24 cellular contexts compared by ENCODE assay signal in genomic region chr1:82538876-82539275, GRCh38.
A peak's percentile ranks its signal among the peaks of the same experiment; 100 is the strongest.
DNase-seq lines count a peak whose midpoint lies in the region; ATAC-seq and TF ChIP-seq lines count a peak whose summit lies in the region.
"Had no signal": no experiment of that assay in that cellular context is flagged by ENCODE, and none has a peak within 500 bp of the region (broad histone marks: within the 10 kb centered on the region; RNA-seq: fewer than 3 reads in every experiment).

No MANE protein-coding gene starts in this region.

- H3K27ac ChIP-seq in RWPE2 (ENCODE audit: poor library complexity, severe bottlenecking) (no peak overlapping the region), smooth muscle cell (ENCODE audit: low read depth) (no peak overlapping the region)
- H3K27ac ChIP-seq: left ventricle myocardium inferior, neural progenitor cell, thyroid gland, WERI-Rb-1 had no signal

- no peak overlapping the region for H3K4me2 ChIP-seq in smooth muscle cell
- H3K4me2 ChIP-seq: neural progenitor cell had no signal

- no peak overlapping the region for H2AFZ ChIP-seq in smooth muscle cell (ENCODE audit: low read depth)
- H2AFZ ChIP-seq: neural progenitor cell had no signal

- H3K4me3 ChIP-seq in AG09309 (ENCODE audit: control insufficient read depth, low read depth, low read length) (no peak overlapping the region), RWPE2 (ENCODE audit: severe bottlenecking) (no peak overlapping the region), epithelial cell of esophagus (ENCODE audit: low read length) (no peak overlapping the region), smooth muscle cell (no peak overlapping the region)
- H3K4me3 ChIP-seq: left ventricle myocardium inferior, mucosa of descending colon, neural progenitor cell, thyroid gland had no signal

- H3K27me3 ChIP-seq in RWPE2 (ENCODE audit: insufficient read depth, poor library complexity, severe bottlenecking) (no peaks in the 10 kb centered on the region), smooth muscle cell (ENCODE audit: low read depth) (no peaks in the 10 kb centered on the region)
- H3K27me3 ChIP-seq: neural progenitor cell, thyroid gland had no signal

- no peaks in the 10 kb centered on the region for H3F3A ChIP-seq in smooth muscle cell (ENCODE audit: low read depth)

- H4K20me1 ChIP-seq in smooth muscle cell (ENCODE audit: low read depth): no peaks in the 10 kb centered on the region

- H3K9me3 ChIP-seq in RWPE2 (ENCODE audit: severe bottlenecking): no peaks in the 10 kb centered on the region
- H3K9me3 ChIP-seq in smooth muscle cell (replicated peaks; ENCODE audit: low read depth): no peaks in the 10 kb centered on the region
- H3K9me3 ChIP-seq: thyroid gland had no signal

- H3K4me1 ChIP-seq in RWPE2 (ENCODE audit: insufficient read depth, poor library complexity, severe bottlenecking) (no peaks in the 10 kb centered on the region), smooth muscle cell (ENCODE audit: low read depth) (no peaks in the 10 kb centered on the region)
- H3K4me1 ChIP-seq: left ventricle myocardium inferior, neural progenitor cell, thyroid gland had no signal

- TF ChIP-seq CTCF in AG09309 (IDR thresholded peaks at IDR 0.05; ENCODE audit: control insufficient read depth, insufficient read depth, low read depth, low read length, missing control alignments): no peak
- no peak for TF ChIP-seq CTCF in RWPE2 (IDR thresholded peaks at IDR 0.05; ENCODE audit: poor library complexity, severe bottlenecking)
- no peak for TF ChIP-seq CTCF in epithelial cell of esophagus (IDR thresholded peaks at IDR 0.05; ENCODE audit: insufficient read depth, low read depth, low read length, missing control alignments)
- TF ChIP-seq CTCF in smooth muscle cell (IDR thresholded peaks at IDR 0.05; ENCODE audit: borderline replicate concordance, insufficient read depth, poor library complexity, severe bottlenecking): no peak

- 0 out of 3 replicates have a peak, but pooled peaks have one; percentile 29 for ATAC-seq in RWPE2 (ENCODE audit: low read depth)
- no peak for ATAC-seq in HG03108 (IDR thresholded peaks at IDR 0.05; ENCODE audit: unreplicated experiment)
- ATAC-seq in stimulated activated naive CD8-positive, alpha-beta T cell treated with anti-CD3 and anti-CD28 coated beads, Interleukin-15, Interleukin-2, amounts not matched to agents 100 U/mL and 50 U/mL, for 24 hours: no peak
- ATAC-seq: activated T-cell treated with anti-CD3 and anti-CD28 coated beads, Interleukin-2, amount 50 U/mL, for 72 hours; effector memory CD8-positive, alpha-beta T cell; mucosa of descending colon; stimulated activated memory B cell treated with anti-CD40 and anti-IgM and Interleukin-4, amounts not matched to agents 10 μg/mL and 1 μg/mL and 100 μg/mL, for 72 hours had no signal

- no peaks in the 10 kb centered on the region for H3K79me2 ChIP-seq in smooth muscle cell (ENCODE audit: low read depth)

- DNase-seq in AG09309 (ENCODE audit: low read depth): peak; percentile 10
- no peak for DNase-seq in RWPE2 (ENCODE audit: low spot score)
- peak; percentile 20 for DNase-seq in epithelial cell of esophagus (ENCODE audit: low read depth)
- DNase-seq in kidney tubule cell (ENCODE audit: low spot score): peak; percentile 48
- no peak for DNase-seq in smooth muscle cell (lab: John Stamatoyannopoulos, UW; ENCODE audit: unreplicated experiment)
- no peak for DNase-seq in hypothalamus (lab: John Stamatoyannopoulos, UW)
- DNase-seq in stimulated activated naive CD8-positive, alpha-beta T cell treated with anti-CD3 and anti-CD28 coated beads, Interleukin-15, Interleukin-2, amounts not matched to agents 100 U/mL and 50 U/mL, for 24 hours: no peak
- DNase-seq: activated CD4-positive, alpha-beta memory T cell treated with anti-CD3 and anti-CD28 coated beads for 36 hours; activated T-cell treated with anti-CD3 and anti-CD28 coated beads, Interleukin-2, amount 50 U/mL, for 72 hours; central memory CD4-positive, alpha-beta T cell; effector memory CD8-positive, alpha-beta T cell; left ventricle myocardium inferior; mucosa of descending colon; NCI-H1048; NCI-H2081 treated with DMSO at 0.1 percent for 48 hours; NCI-H524 treated with DMSO at 0.1 percent for 48 hours; retina; Right ventricle myocardium superior; stimulated activated CD4-positive, alpha-beta T cell treated with anti-CD3 and anti-CD28 coated beads, Interleukin-15, amount 100 ng/mL, for 24 hours; thyroid gland; WERI-Rb-1 had no signal

- H3K36me3 ChIP-seq in RWPE2 (ENCODE audit: low read depth): no peaks in the 10 kb centered on the region
- no peaks in the 10 kb centered on the region for H3K36me3 ChIP-seq in smooth muscle cell (ENCODE audit: low read depth)
- H3K36me3 ChIP-seq: left ventricle myocardium inferior, neural progenitor cell, thyroid gland, WERI-Rb-1 had no signal

- no peak overlapping the region for H3K9ac ChIP-seq in smooth muscle cell (ENCODE audit: low read depth)
- H3K9ac ChIP-seq: neural progenitor cell had no signal

Comparison
In these comparisons a context has a peak if more than half of its experiments do, and no peak if none do; other contexts are left out.
1. DNase-seq: peak in AG09309 (single experiment), epithelial cell of esophagus (single experiment) and kidney tubule cell (single experiment); none in RWPE2 (single experiment), smooth muscle cell (single experiment), hypothalamus (0 of 51) and stimulated activated naive CD8-positive, alpha-beta T cell treated with anti-CD3 and anti-CD28 coated beads, Interleukin-15, Interleukin-2, amounts not matched to agents 100 U/mL and 50 U/mL, for 24 hours (single experiment).